ENCODE assay signal across 18 cellular contexts in the genomic region with DNA sequence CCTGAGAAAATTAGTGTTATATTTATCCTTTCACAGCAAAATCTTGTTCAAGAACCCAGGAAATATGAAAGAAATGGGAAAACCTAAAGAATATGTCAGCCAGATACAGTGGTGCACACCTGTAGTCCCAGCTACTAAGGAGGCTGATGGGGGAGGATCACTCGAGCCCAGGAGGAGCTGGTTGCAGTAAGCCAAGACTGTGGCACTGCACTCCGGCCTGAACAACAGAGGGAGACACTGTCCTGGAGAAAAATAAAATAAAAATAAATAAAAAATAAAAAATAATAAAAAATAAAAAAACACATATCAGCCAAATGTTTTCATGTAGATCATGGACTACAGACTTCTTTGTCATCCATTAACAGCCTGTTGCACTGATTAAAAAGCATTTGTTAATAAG.
A peak's percentile ranks its signal among the peaks of the same experiment; 100 is the strongest.
DNase-seq lines count a peak whose midpoint lies in the region; ATAC-seq, FAIRE-seq and TF ChIP-seq lines count a peak whose summit lies in the region.
"Had no signal": no experiment of that assay in that cellular context is flagged by ENCODE, and none has a peak within 500 bp of the region (broad histone marks: within the 10 kb centered on the region; RNA-seq: fewer than 3 reads in every experiment).

No MANE protein-coding gene starts in this region.

- H3K27ac ChIP-seq in colonic mucosa, result no peak overlapping the region
- H3K27ac ChIP-seq: SJSA1 had no signal

- no peak overlapping the region for H3K4me3 ChIP-seq in epithelial cell of proximal tubule (ENCODE audit: low read depth, low read length)
- H3K4me3 ChIP-seq in colonic mucosa, result no peak overlapping the region
- H3K4me3 ChIP-seq: SJSA1 had no signal

- intact Hi-C loops in colonic mucosa (cut with DNase I), result no loop called here

- no peaks in the 10 kb centered on the region for H3K4me1 Mint-ChIP-seq in progenitor cell of endocrine pancreas (ENCODE audit: low read depth)
- H3K4me1 Mint-ChIP-seq: CD4-positive, alpha-beta memory T cell had no signal

- ATAC-seq in GM19467 (IDR thresholded peaks at IDR 0.05; ENCODE audit: unreplicated experiment) (no peak), HG03159 (IDR thresholded peaks at IDR 0.05; ENCODE audit: unreplicated experiment) (no peak)

- H3K9me3 Mint-ChIP-seq in progenitor cell of endocrine pancreas (ENCODE audit: low read depth), result no peaks in the 10 kb centered on the region

- H3K9ac ChIP-seq in colonic mucosa (ENCODE audit: low read depth in 2 of 2, low read length in 2 of 2), result no peak overlapping the region

- H3K36me3 Mint-ChIP-seq in progenitor cell of endocrine pancreas (ENCODE audit: insufficient read depth), result no peaks in the 10 kb centered on the region
- H3K36me3 Mint-ChIP-seq: CD4-positive, alpha-beta memory T cell had no signal

- no peaks in the 10 kb centered on the region for H3K27me3 Mint-ChIP-seq in progenitor cell of endocrine pancreas
- H3K27me3 Mint-ChIP-seq: CD4-positive, alpha-beta memory T cell had no signal

- no peak overlapping the region for H3K27ac Mint-ChIP-seq in progenitor cell of endocrine pancreas
- H3K27ac Mint-ChIP-seq: CD4-positive, alpha-beta memory T cell; HFFc6 had no signal

- peak; percentile 25 for TF ChIP-seq CTCF in D721Med (IDR thresholded peaks at IDR 0.05; ENCODE audit: insufficient read depth, missing control alignments)
- TF ChIP-seq CTCF in epithelial cell of proximal tubule (conservative IDR thresholded peaks at IDR 0.05; ENCODE audit: low read depth, low read length), result peak; percentile 43
- TF ChIP-seq CTCF in progenitor cell of endocrine pancreas (IDR thresholded peaks at IDR 0.05; ENCODE audit: unreplicated experiment), result peak; percentile 18
- TF ChIP-seq CTCF in colonic mucosa (IDR thresholded peaks at IDR 0.05), result no peak

- DNase-seq in D721Med (ENCODE audit: insufficient read length, low spot score), result no peak
- peak; percentile 17 for DNase-seq in OCI-M1 (lab: John Stamatoyannopoulos, UW)
- no peak for DNase-seq in epithelial cell of proximal tubule (ENCODE audit: low read depth)
- no peak for DNase-seq in progenitor cell of endocrine pancreas (ENCODE audit: low spot score, unreplicated experiment)
- DNase-seq in colonic mucosa, result no peak
- DNase-seq: AML-193; CD4-positive, alpha-beta memory T cell; GOT3; HFFc6; KG1; NCI-H1105; NCI-H187; NCI-H446; NCI-H774; RPMI8226 had no signal

- no peaks in the 10 kb centered on the region for H3K4me1 ChIP-seq in colonic mucosa
- H3K4me1 ChIP-seq: SJSA1 had no signal

- no peak for FAIRE-seq in D721Med (lab: Jason Lieb, UNC)

- no peak overlapping the region for H3K4me3 Mint-ChIP-seq in progenitor cell of endocrine pancreas (ENCODE audit: low read depth)
- H3K4me3 Mint-ChIP-seq: CD4-positive, alpha-beta memory T cell; HFFc6 had no signal

- no peaks in the 10 kb centered on the region for H3K9me3 ChIP-seq in colonic mucosa
- H3K9me3 ChIP-seq: SJSA1 had no signal

- H3K36me3 ChIP-seq in colonic mucosa, result no peaks in the 10 kb centered on the region
- H3K36me3 ChIP-seq: SJSA1 had no signal

- H3K27me3 ChIP-seq in colonic mucosa, result no peaks in the 10 kb centered on the region
- H3K27me3 ChIP-seq: SJSA1 had no signal
